In the genomic region with DNA sequence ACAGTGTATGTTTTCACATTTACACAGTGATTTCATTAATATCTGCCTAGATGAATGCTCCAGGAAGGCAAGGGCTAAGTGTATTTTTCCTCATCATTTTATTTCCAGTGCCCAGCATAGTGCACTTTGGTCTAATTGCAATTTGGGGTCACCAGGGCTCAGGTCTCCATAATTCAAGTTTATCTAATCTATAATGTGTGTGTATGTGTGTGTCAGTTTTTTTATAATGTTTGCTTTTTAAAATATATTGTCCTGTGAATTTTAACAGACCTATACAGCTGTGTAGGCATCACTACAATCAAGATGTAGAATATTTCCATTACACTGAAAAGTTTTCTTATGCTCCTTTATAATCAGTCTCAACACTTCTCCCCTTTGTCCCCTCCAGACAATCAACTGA, we compare ENCODE assay signal across 26 cellular contexts.
"Had no signal": no experiment of that assay in that cellular context is flagged by ENCODE, and none has a peak within 500 bp of the region (broad histone marks: within the 10 kb centered on the region; RNA-seq: fewer than 3 reads in every experiment).

No MANE protein-coding gene starts in this region.

- H3K9me3 Mint-ChIP-seq: neural crest cell; stimulated activated naive CD8-positive, alpha-beta T cell treated with anti-CD3 and anti-CD28 coated beads, Interleukin-15, Interleukin-2, amounts not matched to agents 100 ng/mL and 50 ng/mL, for 24 hours had no signal

- H3K27ac Mint-ChIP-seq: natural killer cell treated with Interleukin-12 subunit alpha and Interleukin-12 subunit beta and Interleukin-15 and Interleukin-18, amount 100 ng/mL, for 72 hours; nephron progenitor cell; stimulated activated effector memory CD8-positive, alpha-beta T cell treated with anti-CD3 and anti-CD28 coated beads, Interleukin-12 subunit alpha, Interleukin-12 subunit beta, amount 100 ng/mL, for 72 hours; stimulated activated naive B cell treated with anti-CD40 and anti-IgM and Interleukin-4, amounts not matched to agents 10 μg/mL and 1 μg/mL and 100 μg/mL, for 72 hours; stimulated activated naive CD8-positive, alpha-beta T cell treated with anti-CD3 and anti-CD28 coated beads, Interleukin-15, Interleukin-2, amounts not matched to agents 100 ng/mL and 50 ng/mL, for 24 hours had no signal

- H3K27me3 Mint-ChIP-seq: natural killer cell treated with Interleukin-12 subunit alpha and Interleukin-12 subunit beta and Interleukin-15 and Interleukin-18, amount 100 ng/mL, for 72 hours; stimulated activated naive B cell treated with anti-CD40 and anti-IgM and Interleukin-4, amounts not matched to agents 10 μg/mL and 1 μg/mL and 100 μg/mL, for 72 hours; stimulated activated naive CD8-positive, alpha-beta T cell treated with anti-CD3 and anti-CD28 coated beads, Interleukin-15, Interleukin-2, amounts not matched to agents 100 ng/mL and 50 ng/mL, for 24 hours had no signal

- H3K4me1 Mint-ChIP-seq: nephron progenitor cell; stimulated activated effector memory CD8-positive, alpha-beta T cell treated with anti-CD3 and anti-CD28 coated beads, Interleukin-12 subunit alpha, Interleukin-12 subunit beta, amount 100 ng/mL, for 72 hours; stimulated activated naive B cell treated with anti-CD40 and anti-IgM and Interleukin-4, amounts not matched to agents 10 μg/mL and 1 μg/mL and 100 μg/mL, for 72 hours had no signal

- H3K4me1 ChIP-seq: pancreas, psoas muscle, right lobe of liver, sigmoid colon, stomach, thyroid gland, tibial nerve, upper lobe of left lung, vagina had no signal

- H3K9me3 ChIP-seq: neutrophil, pancreas, psoas muscle, right lobe of liver, sigmoid colon, stomach, thoracic aorta, thyroid gland, tibial nerve, upper lobe of left lung, vagina had no signal

- H3K27me3 ChIP-seq: neutrophil, pancreas, right lobe of liver, sigmoid colon, stomach, thyroid gland, tibial nerve, upper lobe of left lung, vagina had no signal

- H3K4me3 ChIP-seq: pancreas, psoas muscle, right lobe of liver, sigmoid colon, stomach, thoracic aorta, thyroid gland, tibial nerve, upper lobe of left lung, vagina had no signal

- H3K4me3 Mint-ChIP-seq: natural killer cell treated with Interleukin-12 subunit alpha and Interleukin-12 subunit beta and Interleukin-15 and Interleukin-18, amount 100 ng/mL, for 72 hours; nephron progenitor cell; neural crest cell; stimulated activated effector memory CD8-positive, alpha-beta T cell treated with anti-CD3 and anti-CD28 coated beads, Interleukin-12 subunit alpha, Interleukin-12 subunit beta, amount 100 ng/mL, for 72 hours; stimulated activated naive B cell treated with anti-CD40 and anti-IgM and Interleukin-4, amounts not matched to agents 10 μg/mL and 1 μg/mL and 100 μg/mL, for 72 hours; stimulated activated naive CD8-positive, alpha-beta T cell treated with anti-CD3 and anti-CD28 coated beads, Interleukin-15, Interleukin-2, amounts not matched to agents 100 ng/mL and 50 ng/mL, for 24 hours had no signal

- DNase-seq: nephron progenitor cell; nucleus accumbens; pancreas; psoas muscle; right cardiac atrium; right lobe of liver; sigmoid colon; small intestine; stimulated activated CD4-positive, alpha-beta T cell treated with anti-CD3 and anti-CD28 coated beads, Interleukin-15, amount 100 ng/mL, for 24 hours; stimulated activated CD4-positive, alpha-beta T cell treated with anti-CD3 and anti-CD28 coated beads, Interleukin-2, amount 100 ng/mL, for 24 hours; stimulated activated CD4-positive, alpha-beta T cell treated with anti-CD3 and anti-CD28 coated beads, Interleukin-2, amount 100 ng/mL, for 48 hours; stimulated activated CD4-positive, alpha-beta T cell treated with anti-CD3 and anti-CD28 coated beads, Interleukin-4, amount 100 ng/mL, for 24 hours; stimulated activated naive B cell treated with anti-CD40 and anti-IgM and Interleukin-4, amounts not matched to agents 10 μg/mL and 1 μg/mL and 100 μg/mL, for 72 hours; stimulated activated naive CD4-positive, alpha-beta T cell treated with Interleukin-2 at 50 U/mL for 16 hours; stomach; thyroid gland; trophoblast cell; upper lobe of left lung had no signal

- H3K36me3 ChIP-seq: neutrophil, pancreas, right lobe of liver, sigmoid colon, stomach, thoracic aorta, thyroid gland, tibial nerve, upper lobe of left lung, vagina had no signal

- ATAC-seq: natural killer cell treated with Interleukin-12 subunit alpha and Interleukin-12 subunit beta and Interleukin-15 and Interleukin-18, amount 100 ng/mL, for 72 hours; pancreas; psoas muscle; right cardiac atrium; right lobe of liver; stimulated activated effector memory CD8-positive, alpha-beta T cell treated with anti-CD3 and anti-CD28 coated beads, Interleukin-12 subunit alpha, Interleukin-12 subunit beta, amount 100 ng/mL, for 72 hours; stimulated activated naive B cell treated with anti-CD40 and anti-IgM and Interleukin-4, amounts not matched to agents 10 μg/mL and 1 μg/mL and 100 μg/mL, for 72 hours had no signal

- H3K27ac ChIP-seq: neutrophil, pancreas, psoas muscle, right lobe of liver, sigmoid colon, stomach, thoracic aorta, thyroid gland, tibial nerve, upper lobe of left lung, vagina had no signal

- H3K36me3 Mint-ChIP-seq: natural killer cell treated with Interleukin-12 subunit alpha and Interleukin-12 subunit beta and Interleukin-15 and Interleukin-18, amount 100 ng/mL, for 72 hours; stimulated activated effector memory CD8-positive, alpha-beta T cell treated with anti-CD3 and anti-CD28 coated beads, Interleukin-12 subunit alpha, Interleukin-12 subunit beta, amount 100 ng/mL, for 72 hours; stimulated activated naive B cell treated with anti-CD40 and anti-IgM and Interleukin-4, amounts not matched to agents 10 μg/mL and 1 μg/mL and 100 μg/mL, for 72 hours had no signal
